13 cellular contexts compared by ENCODE assay signal in the genomic region with DNA sequence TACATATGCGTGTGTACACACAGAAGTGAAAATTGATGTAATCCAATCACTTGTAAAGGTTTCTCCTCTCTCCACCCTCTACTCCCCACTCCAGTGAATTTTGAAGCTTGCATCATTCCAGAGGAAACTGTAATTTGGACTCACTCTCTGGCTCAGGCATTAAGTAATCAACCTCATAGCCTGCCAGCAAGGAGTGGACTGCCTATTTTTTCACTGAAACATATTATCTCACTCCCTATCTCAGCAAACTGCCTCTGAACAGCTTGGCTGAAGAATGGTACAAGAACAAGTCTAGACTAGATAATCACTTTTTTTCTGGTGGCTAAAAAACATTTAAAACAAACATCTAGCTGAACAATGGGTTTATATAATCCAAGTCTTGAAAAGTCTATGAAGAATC.
DNase-seq lines count a peak whose midpoint lies in the region; ATAC-seq and TF ChIP-seq lines count a peak whose summit lies in the region.
"Had no signal": no experiment of that assay in that cellular context is flagged by ENCODE, and none has a peak within 500 bp of the region (broad histone marks: within the 10 kb centered on the region; RNA-seq: fewer than 3 reads in every experiment).

No MANE protein-coding gene starts in this region.

- H3K36me3 ChIP-seq in breast epithelium (no peaks in the 10 kb centered on the region), aorta (ENCODE audit: control insufficient read depth in 1 of 2, insufficient read depth in 2 of 2, low read length in 1 of 2) (no peaks in the 10 kb centered on the region)

- H3K9me3 ChIP-seq in breast epithelium (no peaks in the 10 kb centered on the region), aorta (ENCODE audit: control insufficient read depth, low read length) (no peaks in the 10 kb centered on the region)

- peaks cover 23% of the 10 kb centered on the region for H3K36me3 Mint-ChIP-seq in activated naive CD4-positive, alpha-beta T cell treated with anti-CD3 and anti-CD28 coated beads, Interleukin-2, amount 50 U/mL, for 24 hours
- H3K36me3 Mint-ChIP-seq in activated naive CD4-positive, alpha-beta T cell treated with anti-CD3 and anti-CD28 coated beads, Interleukin-2, amount 50 U/mL, for 72 hours = peaks cover 1 to 43% of the 10 kb centered on the region in 2 donors

- DNase-seq in activated naive CD4-positive, alpha-beta T cell treated with anti-CD3 and anti-CD28 coated beads, Interleukin-2, amount 50 U/mL, for 72 hours (ENCODE audit: low spot score in 2 of 2) = no peak
- peak in 1 of 2 donors; percentile 22 for DNase-seq in breast epithelium (ENCODE audit: low spot score in 2 of 2)
- DNase-seq in kidney glomerular epithelial cell (lab: John Stamatoyannopoulos, UW) = peak; percentile 56
- DNase-seq in aorta = no peak
- DNase-seq in NCI-H526 (lab: John Stamatoyannopoulos, UW) = no peak
- DNase-seq: activated CD8-positive, alpha-beta T cell treated with anti-CD3 and anti-CD28 coated beads for 36 hours; NCI-H524; stimulated activated naive CD8-positive, alpha-beta T cell treated with anti-CD3 and anti-CD28 coated beads, Interleukin-15, Interleukin-2, amounts not matched to agents 100 U/mL and 50 U/mL, for 24 hours had no signal

- H3K27me3 ChIP-seq in breast epithelium (no peaks in the 10 kb centered on the region), aorta (ENCODE audit: control insufficient read depth in 1 of 2, insufficient read depth in 2 of 2, low read length in 1 of 2) (no peaks in the 10 kb centered on the region)
- H3K27me3 ChIP-seq: BLaER1 had no signal

- H3K27me3 Mint-ChIP-seq in activated naive CD4-positive, alpha-beta T cell treated with anti-CD3 and anti-CD28 coated beads, Interleukin-2, amount 50 U/mL, for 24 hours = no peaks in the 10 kb centered on the region
- H3K27me3 Mint-ChIP-seq: activated CD8-positive, alpha-beta T cell treated with anti-CD3 and anti-CD28 coated beads for 36 hours; progenitor cell of endocrine pancreas had no signal

- no peak for TF ChIP-seq POLR2A in breast epithelium (IDR thresholded peaks at IDR 0.05)

- H3K27ac ChIP-seq in breast epithelium (peak overlapping the region; percentile 5 to 15), aorta (ENCODE audit: low read depth in 1 of 2, low read length in 2 of 2) (no peak overlapping the region)
- H3K27ac ChIP-seq: BLaER1 had no signal

- 6 to 7% methylated on average over 1 of the region's 1 CpG for WGBS in aorta, 2 donors

- H3K4me3 ChIP-seq in breast epithelium = no peak overlapping the region
- H3K4me3 ChIP-seq in aorta (ENCODE audit: low read length in 2 of 2) = no peak overlapping the region
- H3K4me3 ChIP-seq: BLaER1 had no signal

- ATAC-seq in activated naive CD4-positive, alpha-beta T cell treated with anti-CD3 and anti-CD28 coated beads, Interleukin-2, amount 50 U/mL, for 72 hours = no peak
- peak; percentile 87 for ATAC-seq in aorta (ENCODE audit: low FRiP score)
- ATAC-seq in HG03439 (IDR thresholded peaks at IDR 0.05; ENCODE audit: unreplicated experiment) = no peak
- ATAC-seq in GM18867 (IDR thresholded peaks at IDR 0.05; ENCODE audit: unreplicated experiment) = no peak
- ATAC-seq: activated CD8-positive, alpha-beta T cell treated with anti-CD3 and anti-CD28 coated beads for 36 hours; stimulated activated naive CD8-positive, alpha-beta T cell treated with anti-CD3 and anti-CD28 coated beads, Interleukin-15, Interleukin-2, amounts not matched to agents 100 U/mL and 50 U/mL, for 24 hours had no signal

- no peak overlapping the region for H3K4me3 Mint-ChIP-seq in activated naive CD4-positive, alpha-beta T cell treated with anti-CD3 and anti-CD28 coated beads, Interleukin-2, amount 50 U/mL, for 24 hours
- H3K4me3 Mint-ChIP-seq: activated CD8-positive, alpha-beta T cell treated with anti-CD3 and anti-CD28 coated beads for 36 hours had no signal

- intact Hi-C loops in breast epithelium (cut with DNase I; ENCODE audit: low total_unique reads) = no loop called here
- intact Hi-C loops in aorta (cut with DNase I) = loop anchor here (5.0 to 10.0 kb wide), 3 partner anchors 67 to 179 kb away; no protein-coding TSS in a partner anchor

- peak overlapping the region; percentile 12 for H3K27ac Mint-ChIP-seq in activated naive CD4-positive, alpha-beta T cell treated with anti-CD3 and anti-CD28 coated beads, Interleukin-2, amount 50 U/mL, for 24 hours
- no peak overlapping the region for H3K27ac Mint-ChIP-seq in activated naive CD4-positive, alpha-beta T cell treated with anti-CD3 and anti-CD28 coated beads, Interleukin-2, amount 50 U/mL, for 72 hours
- H3K27ac Mint-ChIP-seq: progenitor cell of endocrine pancreas had no signal

- H3K9me3 Mint-ChIP-seq in activated naive CD4-positive, alpha-beta T cell treated with anti-CD3 and anti-CD28 coated beads, Interleukin-2, amount 50 U/mL, for 24 hours = no peaks in the 10 kb centered on the region
- H3K9me3 Mint-ChIP-seq in activated naive CD4-positive, alpha-beta T cell treated with anti-CD3 and anti-CD28 coated beads, Interleukin-2, amount 50 U/mL, for 72 hours = peaks cover 0 to 5% of the 10 kb centered on the region in 2 donors
- H3K9me3 Mint-ChIP-seq: activated CD8-positive, alpha-beta T cell treated with anti-CD3 and anti-CD28 coated beads for 36 hours had no signal

- H3K4me1 Mint-ChIP-seq in activated naive CD4-positive, alpha-beta T cell treated with anti-CD3 and anti-CD28 coated beads, Interleukin-2, amount 50 U/mL, for 24 hours = peaks cover 30% of the 10 kb centered on the region

- no peaks in the 10 kb centered on the region for H3K4me1 ChIP-seq in breast epithelium
- H3K4me1 ChIP-seq in aorta (ENCODE audit: control insufficient read depth in 1 of 2, insufficient read depth in 2 of 2, low read length in 2 of 2) = peaks cover 0 to 5% of the 10 kb centered on the region in 2 donors
- H3K4me1 ChIP-seq: BLaER1 had no signal

- TF ChIP-seq CTCF in breast epithelium (IDR thresholded peaks at IDR 0.05) = no peak

Comparison
In these comparisons a context has a peak if more than half of its experiments do, and no peak if none do; other contexts are left out.
1. H3K27ac ChIP-seq: peak in breast epithelium (2 of 2); none in aorta (0 of 2).